ENCODE assay signal across 1 cellular context in genomic region chr20:63657260-63657936, GRCh38.
TF ChIP-seq lines count a peak whose summit lies in the region.

No MANE protein-coding gene starts in this region.

TF ChIP-seq in endothelial cell of umbilical vein, 7 proteins besides CTCF, POLR2A, EP300 and RAD21:
- TF ChIP-seq, protein P1, sequence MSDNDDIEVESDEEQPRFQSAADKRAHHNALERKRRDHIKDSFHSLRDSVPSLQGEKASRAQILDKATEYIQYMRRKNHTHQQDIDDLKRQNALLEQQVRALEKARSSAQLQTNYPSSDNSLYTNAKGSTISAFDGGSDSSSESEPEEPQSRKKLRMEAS (IDR thresholded peaks at IDR 0.05; ENCODE audit: insufficient read depth, insufficient read length) = no peak
- TF ChIP-seq EZH2 (IDR thresholded peaks at IDR 0.05; ENCODE audit: borderline replicate concordance, low read depth, low read length, severe bottlenecking) = no peak
- TF ChIP-seq MYC (IDR thresholded peaks at IDR 0.05; ENCODE audit: low read depth, low read length) = no peak
- no peak for TF ChIP-seq JUN (IDR thresholded peaks at IDR 0.05; ENCODE audit: borderline replicate concordance, insufficient read depth, insufficient read length, low read depth)
- TF ChIP-seq FOS (IDR thresholded peaks at IDR 0.05; ENCODE audit: borderline replicate concordance, insufficient read depth, low read length) = no peak
- TF ChIP-seq POLR2AphosphoS5 (IDR thresholded peaks at IDR 0.05; ENCODE audit: insufficient read depth, low read depth, low read length) = no peak
- TF ChIP-seq GATA2 (IDR thresholded peaks at IDR 0.05; ENCODE audit: insufficient read depth, insufficient read length, low read depth, low read length) = no peak
